In the genomic region with DNA sequence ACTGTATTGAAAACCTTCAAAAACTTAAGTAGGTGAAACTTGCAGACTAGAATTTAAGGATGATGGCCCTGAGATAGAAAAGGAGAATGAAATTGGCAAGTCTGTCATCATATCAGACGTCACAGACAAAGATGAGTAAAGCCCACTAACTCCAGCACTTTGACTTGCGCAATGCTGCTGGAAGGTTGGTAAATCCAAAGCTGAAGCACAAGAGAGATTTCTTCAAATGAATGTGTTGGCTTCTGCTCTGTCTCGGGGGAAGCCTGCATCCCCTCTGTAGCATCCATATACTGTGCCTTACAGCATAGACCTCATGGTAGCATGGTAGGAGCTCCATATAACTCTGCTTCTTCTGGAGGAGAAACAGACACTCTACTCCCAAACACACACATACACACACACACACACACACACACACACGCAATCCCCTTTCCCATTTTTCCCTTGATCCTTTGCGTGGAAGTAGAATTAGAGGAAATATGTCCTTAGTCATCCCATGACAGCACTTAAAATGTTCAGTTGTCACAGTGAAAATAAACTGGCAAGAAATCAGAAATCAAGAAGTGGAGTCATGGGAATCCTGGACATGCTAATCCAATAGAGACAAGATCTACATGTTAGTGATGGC, we compare ENCODE assay signal across 3 cellular contexts.
TF ChIP-seq lines count a peak whose summit lies in the region.

No MANE protein-coding gene starts in this region.

TF ChIP-seq in neural cell, 6 proteins besides CTCF, POLR2A, EP300 and RAD21:
- TF ChIP-seq, protein P1, sequence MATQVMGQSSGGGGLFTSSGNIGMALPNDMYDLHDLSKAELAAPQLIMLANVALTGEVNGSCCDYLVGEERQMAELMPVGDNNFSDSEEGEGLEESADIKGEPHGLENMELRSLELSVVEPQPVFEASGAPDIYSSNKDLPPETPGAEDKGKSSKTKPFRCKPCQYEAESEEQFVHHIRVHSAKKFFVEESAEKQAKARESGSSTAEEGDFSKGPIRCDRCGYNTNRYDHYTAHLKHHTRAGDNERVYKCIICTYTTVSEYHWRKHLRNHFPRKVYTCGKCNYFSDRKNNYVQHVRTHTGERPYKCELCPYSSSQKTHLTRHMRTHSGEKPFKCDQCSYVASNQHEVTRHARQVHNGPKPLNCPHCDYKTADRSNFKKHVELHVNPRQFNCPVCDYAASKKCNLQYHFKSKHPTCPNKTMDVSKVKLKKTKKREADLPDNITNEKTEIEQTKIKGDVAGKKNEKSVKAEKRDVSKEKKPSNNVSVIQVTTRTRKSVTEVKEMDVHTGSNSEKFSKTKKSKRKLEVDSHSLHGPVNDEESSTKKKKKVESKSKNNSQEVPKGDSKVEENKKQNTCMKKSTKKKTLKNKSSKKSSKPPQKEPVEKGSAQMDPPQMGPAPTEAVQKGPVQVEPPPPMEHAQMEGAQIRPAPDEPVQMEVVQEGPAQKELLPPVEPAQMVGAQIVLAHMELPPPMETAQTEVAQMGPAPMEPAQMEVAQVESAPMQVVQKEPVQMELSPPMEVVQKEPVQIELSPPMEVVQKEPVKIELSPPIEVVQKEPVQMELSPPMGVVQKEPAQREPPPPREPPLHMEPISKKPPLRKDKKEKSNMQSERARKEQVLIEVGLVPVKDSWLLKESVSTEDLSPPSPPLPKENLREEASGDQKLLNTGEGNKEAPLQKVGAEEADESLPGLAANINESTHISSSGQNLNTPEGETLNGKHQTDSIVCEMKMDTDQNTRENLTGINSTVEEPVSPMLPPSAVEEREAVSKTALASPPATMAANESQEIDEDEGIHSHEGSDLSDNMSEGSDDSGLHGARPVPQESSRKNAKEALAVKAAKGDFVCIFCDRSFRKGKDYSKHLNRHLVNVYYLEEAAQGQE (IDR thresholded peaks at IDR 0.05; ENCODE audit: borderline replicate concordance) = peak; percentile 71
- TF ChIP-seq SMC3 (conservative IDR thresholded peaks at IDR 0.05; ENCODE audit: poor library complexity) = no peak

TF ChIP-seq in WTC11, 78 proteins besides CTCF, POLR2A, EP300 and RAD21 (continued from another document):
- no peak for TF ChIP-seq TEAD1 (CRISPR knock-in tag; IDR thresholded peaks at IDR 0.05)
- TF ChIP-seq OVOL2 (CRISPR knock-in tag; IDR thresholded peaks at IDR 0.05; ENCODE audit: borderline replicate concordance) = no peak
- no peak for TF ChIP-seq CREB1 (CRISPR knock-in tag; IDR thresholded peaks at IDR 0.05)
TF ChIP-seq in WTC11: peak in this region for 0.

TF ChIP-seq in HEK293T, 16 proteins besides CTCF, POLR2A, EP300 and RAD21 (continued from another document):
- TF ChIP-seq, protein P2, sequence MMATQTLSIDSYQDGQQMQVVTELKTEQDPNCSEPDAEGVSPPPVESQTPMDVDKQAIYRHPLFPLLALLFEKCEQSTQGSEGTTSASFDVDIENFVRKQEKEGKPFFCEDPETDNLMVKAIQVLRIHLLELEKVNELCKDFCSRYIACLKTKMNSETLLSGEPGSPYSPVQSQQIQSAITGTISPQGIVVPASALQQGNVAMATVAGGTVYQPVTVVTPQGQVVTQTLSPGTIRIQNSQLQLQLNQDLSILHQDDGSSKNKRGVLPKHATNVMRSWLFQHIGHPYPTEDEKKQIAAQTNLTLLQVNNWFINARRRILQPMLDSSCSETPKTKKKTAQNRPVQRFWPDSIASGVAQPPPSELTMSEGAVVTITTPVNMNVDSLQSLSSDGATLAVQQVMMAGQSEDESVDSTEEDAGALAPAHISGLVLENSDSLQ (IDR thresholded peaks at IDR 0.05) = no peak
- TF ChIP-seq SP1 (IDR thresholded peaks at IDR 0.05) = no peak
- no peak for TF ChIP-seq FOXA1 (IDR thresholded peaks at IDR 0.05)
TF ChIP-seq in HEK293T: peak in this region for 0.
